22 cellular contexts compared by ENCODE assay signal in the genomic region with DNA sequence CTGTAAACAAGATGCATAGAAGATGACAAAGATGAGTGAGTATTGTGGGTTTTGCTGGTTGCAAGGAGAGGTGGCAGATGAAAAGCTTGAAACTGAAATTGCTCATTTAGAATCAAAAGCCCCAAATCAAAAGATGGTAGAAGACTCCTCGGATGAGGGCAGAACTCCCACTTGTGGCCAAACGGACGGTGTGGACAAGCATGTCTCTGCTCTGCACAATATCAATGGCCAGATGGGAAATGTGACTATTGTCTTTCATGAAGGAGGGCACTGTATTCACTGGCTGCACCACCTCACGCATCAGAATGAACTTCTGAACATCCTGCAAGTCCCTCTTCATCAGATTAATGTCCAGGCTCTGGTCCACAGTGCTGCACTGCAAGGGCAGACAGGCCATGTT.
DNase-seq lines count a peak whose midpoint lies in the region; ATAC-seq lines count a peak whose summit lies in the region.
"Had no signal": no experiment of that assay in that cellular context is flagged by ENCODE, and none has a peak within 500 bp of the region (broad histone marks: within the 10 kb centered on the region; RNA-seq: fewer than 3 reads in every experiment).

No MANE protein-coding gene starts in this region.

- no peaks in the 10 kb centered on the region for H3K27me3 Mint-ChIP-seq in activated CD4-positive, alpha-beta T cell treated with anti-CD3 and anti-CD28 coated beads, Interleukin-2, amount 10 ng/mL, durations not matched to agents 24 days and 14 days
- H3K27me3 Mint-ChIP-seq in activated CD4-positive, alpha-beta T cell treated with anti-CD3 and anti-CD28 coated beads, Interleukin-2, amount 10 ng/mL, durations not matched to agents 7 days and 5 days, result no peaks in the 10 kb centered on the region
- H3K27me3 Mint-ChIP-seq: B cell; CD4-positive, alpha-beta T cell had no signal

- CTCF ChIA-PET in activated CD4-positive, alpha-beta T cell treated with anti-CD3 and anti-CD28 coated beads, Interleukin-2, amount 10 ng/mL, durations not matched to agents 7 days and 5 days (lab: Charles Lee), result no interaction called here

- H3K4me3 Mint-ChIP-seq in activated CD4-positive, alpha-beta T cell treated with anti-CD3 and anti-CD28 coated beads, Interleukin-2, amount 10 ng/mL, durations not matched to agents 24 days and 14 days, result no peak overlapping the region
- H3K4me3 Mint-ChIP-seq in activated CD4-positive, alpha-beta T cell treated with anti-CD3 and anti-CD28 coated beads, Interleukin-2, amount 10 ng/mL, durations not matched to agents 7 days and 5 days, result no peak overlapping the region
- H3K4me3 Mint-ChIP-seq: B cell; CD4-positive, alpha-beta T cell; CD8-positive, alpha-beta T cell had no signal

- H3K27ac Mint-ChIP-seq in activated CD4-positive, alpha-beta T cell treated with anti-CD3 and anti-CD28 coated beads, Interleukin-2, amount 10 ng/mL, durations not matched to agents 24 days and 14 days, result no peak overlapping the region
- H3K27ac Mint-ChIP-seq in activated CD4-positive, alpha-beta T cell treated with anti-CD3 and anti-CD28 coated beads, Interleukin-2, amount 10 ng/mL, durations not matched to agents 7 days and 5 days, result no peak overlapping the region
- H3K27ac Mint-ChIP-seq: B cell; CD4-positive, alpha-beta T cell; CD8-positive, alpha-beta T cell had no signal

- POLR2A ChIA-PET in activated CD4-positive, alpha-beta T cell treated with anti-CD3 and anti-CD28 coated beads, Interleukin-2, amount 10 ng/mL, durations not matched to agents 7 days and 5 days (lab: Charles Lee), result no interaction called here

- peak; percentile 19 for DNase-seq in activated CD4-positive, alpha-beta T cell treated with anti-CD3 and anti-CD28 coated beads, Interleukin-2, amount 10 ng/mL, durations not matched to agents 24 days and 14 days
- no peak for DNase-seq in activated CD4-positive, alpha-beta T cell treated with anti-CD3 and anti-CD28 coated beads, Interleukin-2, amount 10 ng/mL, durations not matched to agents 7 days and 5 days
- DNase-seq in globus pallidus (ENCODE audit: low spot score), result peak; percentile 38
- peak; percentile 4 for DNase-seq in midbrain (lab: John Stamatoyannopoulos, UW)
- peak; percentile 35 for DNase-seq in superior temporal gyrus (ENCODE audit: extremely low spot score)
- DNase-seq in activated gamma-delta T cell treated with Interleukin-2 at 50 U/mL for 16 hours, result no peak
- DNase-seq in NCI-H2227 (lab: John Stamatoyannopoulos, UW; ENCODE audit: unreplicated experiment), result no peak
- DNase-seq: AML-193; Caco-2; Calu3; CD4-positive, alpha-beta T cell; CD8-positive, alpha-beta T cell; DMS153; DMS53; DMS79; DND-41; EL; GDM1 had no signal

- intact Hi-C loops in activated CD4-positive, alpha-beta T cell treated with anti-CD3 and anti-CD28 coated beads, Interleukin-2, amount 10 ng/mL, durations not matched to agents 24 days and 14 days (cut with micrococcal nuclease), result no loop called here

- ATAC-seq in HG02852 (IDR thresholded peaks at IDR 0.05; ENCODE audit: unreplicated experiment), result no peak
- ATAC-seq: A549; CD8-positive, alpha-beta T cell; GM12878 had no signal

- no peaks in the 10 kb centered on the region for H3K4me1 Mint-ChIP-seq in activated CD4-positive, alpha-beta T cell treated with anti-CD3 and anti-CD28 coated beads, Interleukin-2, amount 10 ng/mL, durations not matched to agents 24 days and 14 days
- no peaks in the 10 kb centered on the region for H3K4me1 Mint-ChIP-seq in activated CD4-positive, alpha-beta T cell treated with anti-CD3 and anti-CD28 coated beads, Interleukin-2, amount 10 ng/mL, durations not matched to agents 7 days and 5 days
- H3K4me1 Mint-ChIP-seq: B cell had no signal

- H3K36me3 Mint-ChIP-seq in activated CD4-positive, alpha-beta T cell treated with anti-CD3 and anti-CD28 coated beads, Interleukin-2, amount 10 ng/mL, durations not matched to agents 24 days and 14 days (ENCODE audit: low read depth), result no peaks in the 10 kb centered on the region
- H3K36me3 Mint-ChIP-seq in activated CD4-positive, alpha-beta T cell treated with anti-CD3 and anti-CD28 coated beads, Interleukin-2, amount 10 ng/mL, durations not matched to agents 7 days and 5 days (ENCODE audit: low read depth), result no peaks in the 10 kb centered on the region
- H3K36me3 Mint-ChIP-seq: CD8-positive, alpha-beta T cell had no signal

- no peaks in the 10 kb centered on the region for H3K9me3 Mint-ChIP-seq in activated CD4-positive, alpha-beta T cell treated with anti-CD3 and anti-CD28 coated beads, Interleukin-2, amount 10 ng/mL, durations not matched to agents 24 days and 14 days
- peaks cover 2% of the 10 kb centered on the region for H3K9me3 Mint-ChIP-seq in activated CD4-positive, alpha-beta T cell treated with anti-CD3 and anti-CD28 coated beads, Interleukin-2, amount 10 ng/mL, durations not matched to agents 7 days and 5 days
- H3K9me3 Mint-ChIP-seq: CD4-positive, alpha-beta T cell had no signal

Comparison
In these comparisons a context has a peak if more than half of its experiments do, and no peak if none do; other contexts are left out.
1. DNase-seq: peak in activated CD4-positive, alpha-beta T cell treated with anti-CD3 and anti-CD28 coated beads, Interleukin-2, amount 10 ng/mL, durations not matched to agents 24 days and 14 days (single experiment), globus pallidus (single experiment), midbrain (single experiment) and superior temporal gyrus (single experiment); none in activated CD4-positive, alpha-beta T cell treated with anti-CD3 and anti-CD28 coated beads, Interleukin-2, amount 10 ng/mL, durations not matched to agents 7 days and 5 days (single experiment), activated gamma-delta T cell treated with Interleukin-2 at 50 U/mL for 16 hours (single experiment) and NCI-H2227 (single experiment).